12 cellular contexts compared by ENCODE assay signal in the genomic region with DNA sequence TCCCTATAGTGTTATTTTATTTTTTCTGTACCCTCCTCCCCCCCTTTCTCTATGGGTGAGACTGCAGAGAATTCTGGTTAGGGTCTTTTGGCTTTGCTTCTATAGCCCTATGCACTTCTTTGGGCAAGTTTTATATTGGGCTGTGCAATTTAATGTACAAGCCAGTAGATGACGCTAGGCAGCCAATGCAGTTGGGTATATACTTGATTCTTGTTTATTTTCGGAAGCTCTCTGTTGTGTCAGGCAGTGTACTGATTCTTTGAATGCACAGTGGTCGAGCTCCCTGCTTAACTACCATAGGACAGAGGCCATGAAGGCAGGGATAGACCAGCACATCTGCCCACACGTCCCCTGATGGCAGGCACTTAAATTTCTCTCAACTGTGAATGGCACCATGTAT. TPM values are rescaled to one million over a fixed set of nuclear protein-coding genes. Genes with fewer than 3 reads are reported as not detected.
DNase-seq lines count a peak whose midpoint lies in the region; ATAC-seq and TF ChIP-seq lines count a peak whose summit lies in the region.
"Had no signal": no experiment of that assay in that cellular context is flagged by ENCODE, and none has a peak within 500 bp of the region (broad histone marks: within the 10 kb centered on the region; RNA-seq: fewer than 3 reads in every experiment).

No MANE protein-coding gene starts in this region.

- H3K4me3 Mint-ChIP-seq in activated CD8-positive, alpha-beta T cell treated with anti-CD3 and anti-CD28 coated beads for 36 hours = no peak overlapping the region

- no peaks in the 10 kb centered on the region for H3K27me3 ChIP-seq in DOHH2 (ENCODE audit: control insufficient read depth, low read length)
- H3K27me3 ChIP-seq in adrenal gland = no peaks in the 10 kb centered on the region

- H3K9me2 ChIP-seq in DOHH2 (replicated peaks; ENCODE audit: control insufficient read depth, low read length) = no peaks in the 10 kb centered on the region

- H3K4me1 Mint-ChIP-seq in activated CD8-positive, alpha-beta T cell treated with anti-CD3 and anti-CD28 coated beads for 36 hours (ENCODE audit: low read depth) = peaks cover 13% of the 10 kb centered on the region

- CTCF ChIA-PET in HEK293T (lab: Yijun Ruan, JAX) = no interaction called here
- CTCF ChIA-PET in activated CD8-positive, alpha-beta T cell treated with anti-CD3 and anti-CD28 coated beads for 36 hours (lab: Charles Lee) = no interaction called here

- H3K27me3 Mint-ChIP-seq in activated CD8-positive, alpha-beta T cell treated with anti-CD3 and anti-CD28 coated beads for 36 hours = no peaks in the 10 kb centered on the region

- no peak overlapping the region for H3K27ac Mint-ChIP-seq in activated CD8-positive, alpha-beta T cell treated with anti-CD3 and anti-CD28 coated beads for 36 hours
- H3K27ac Mint-ChIP-seq: activated naive CD4-positive, alpha-beta T cell treated with anti-CD3 and anti-CD28 coated beads, Interleukin-2, amount 50 U/mL, for 72 hours had no signal

- no peaks in the 10 kb centered on the region for H4K20me1 ChIP-seq in DOHH2 (ENCODE audit: control insufficient read depth, insufficient read depth, low read depth, low read length)

- peaks cover 39% of the 10 kb centered on the region for H3K4me1 ChIP-seq in DOHH2 (ENCODE audit: control insufficient read depth, low read length)
- no peaks in the 10 kb centered on the region for H3K4me1 ChIP-seq in adrenal gland (replicated peaks in 1 of 2)
- H3K4me1 ChIP-seq: lower lobe of right lung had no signal

- intact Hi-C loops in adrenal gland (cut with DNase I) = no loop called here
- intact Hi-C loops in activated CD8-positive, alpha-beta T cell treated with anti-CD3 and anti-CD28 coated beads for 36 hours (cut with micrococcal nuclease) = no loop called here

- WGBS in adrenal gland, 4 donors = 61 to 69% (median 64%) methylated on average over 4 of the region's 4 CpGs

- H3K79me2 ChIP-seq in DOHH2 (ENCODE audit: control insufficient read depth, low read length) = peaks cover 69% of the 10 kb centered on the region

- H3K27ac ChIP-seq in DOHH2 (ENCODE audit: low read depth, low read length) = no peak overlapping the region
- no peak overlapping the region for H3K27ac ChIP-seq in adrenal gland
- H3K27ac ChIP-seq: lower lobe of right lung had no signal

- H3K36me3 ChIP-seq in DOHH2 (ENCODE audit: control insufficient read depth, low read length) (peaks cover 19% of the 10 kb centered on the region), adrenal gland (replicated peaks in 1 of 2) (no peaks in the 10 kb centered on the region)
- H3K36me3 ChIP-seq: lower lobe of right lung had no signal

- H3K4me3 ChIP-seq in DOHH2 (ENCODE audit: low read length) = no peak overlapping the region
- no peak overlapping the region for H3K4me3 ChIP-seq in adrenal gland
- H3K4me3 ChIP-seq: lower lobe of right lung had no signal

- ATAC-seq in left lobe of liver (peak; percentile 97), HG03095 (IDR thresholded peaks at IDR 0.05; ENCODE audit: unreplicated experiment) (no peak)
- ATAC-seq in activated CD8-positive, alpha-beta T cell treated with anti-CD3 and anti-CD28 coated beads for 36 hours = no peak
- ATAC-seq: activated naive CD4-positive, alpha-beta T cell treated with anti-CD3 and anti-CD28 coated beads, Interleukin-2, amount 50 U/mL, for 72 hours; lower lobe of right lung had no signal

- no peak overlapping the region for H3K4me2 ChIP-seq in DOHH2 (ENCODE audit: low read length)

- DNase-seq in HEK293T (ENCODE audit: extremely low spot score) = peak; percentile 18
- peak in 3 of 7 donors; percentile 6 to 20 (median 8) for DNase-seq in adrenal gland
- DNase-seq in left lobe of liver (ENCODE audit: low spot score) = peak; percentile 47
- no peak for DNase-seq in activated CD8-positive, alpha-beta T cell treated with anti-CD3 and anti-CD28 coated beads for 36 hours
- DNase-seq in NCI-H526 treated with DMSO at 0.1 percent for 48 hours (lab: John Stamatoyannopoulos, UW) = no peak
- no peak for DNase-seq in SKM-1 treated with dmso at 0.1 percent for 144 hours (lab: John Stamatoyannopoulos, UW; ENCODE audit: unreplicated experiment)
- DNase-seq: lower lobe of right lung, NCI-H1048, right cardiac atrium had no signal

- H3F3A ChIP-seq in DOHH2 (ENCODE audit: control insufficient read depth, insufficient read depth) = peaks cover 2% of the 10 kb centered on the region; the same call in 1 of the 2 replicates

- H3K9me3 ChIP-seq in DOHH2 (ENCODE audit: control insufficient read depth, insufficient read depth, low read length) (peaks cover 2% of the 10 kb centered on the region; the same call in 1 of the 2 replicates), adrenal gland (replicated peaks in 1 of 3) (peaks cover 0 to 4% (median 0%) of the 10 kb centered on the region in 3 donors)
- H3K9me3 ChIP-seq: lower lobe of right lung had no signal

- POLR2A ChIA-PET in HEK293T (lab: Yijun Ruan, JAX) = no interaction called here
- POLR2A ChIA-PET in activated CD8-positive, alpha-beta T cell treated with anti-CD3 and anti-CD28 coated beads for 36 hours (lab: Charles Lee) = no interaction called here

- H3K36me3 Mint-ChIP-seq in activated CD8-positive, alpha-beta T cell treated with anti-CD3 and anti-CD28 coated beads for 36 hours (ENCODE audit: low read depth) = peaks cover 10% of the 10 kb centered on the region

- H3K9me3 Mint-ChIP-seq in activated CD8-positive, alpha-beta T cell treated with anti-CD3 and anti-CD28 coated beads for 36 hours = peaks cover 5% of the 10 kb centered on the region

- no peak for TF ChIP-seq POLR2A in adrenal gland (IDR thresholded peaks at IDR 0.05)

- TF ChIP-seq CTCF in DOHH2 (IDR thresholded peaks at IDR 0.05; ENCODE audit: low read depth, low read length, poor library complexity, severe bottlenecking) (peak; percentile 45), adrenal gland (IDR thresholded peaks at IDR 0.05) (peak in 5 of 6 experiments; percentile 14 to 41 (median 33))
- TF ChIP-seq CTCF in activated CD8-positive, alpha-beta T cell treated with anti-CD3 and anti-CD28 coated beads for 36 hours (IDR thresholded peaks at IDR 0.05) = no peak

TF ChIP-seq in HEK293T, 16 proteins besides CTCF, POLR2A, EP300 and RAD21:
- TF ChIP-seq HDGF (IDR thresholded peaks at IDR 0.05; ENCODE audit: borderline replicate concordance) = no peak
- no peak for TF ChIP-seq TARDBP (IDR thresholded peaks at IDR 0.05)
- no peak for TF ChIP-seq BHLHE40 (IDR thresholded peaks at IDR 0.05; ENCODE audit: borderline replicate concordance)
- TF ChIP-seq, protein P1, sequence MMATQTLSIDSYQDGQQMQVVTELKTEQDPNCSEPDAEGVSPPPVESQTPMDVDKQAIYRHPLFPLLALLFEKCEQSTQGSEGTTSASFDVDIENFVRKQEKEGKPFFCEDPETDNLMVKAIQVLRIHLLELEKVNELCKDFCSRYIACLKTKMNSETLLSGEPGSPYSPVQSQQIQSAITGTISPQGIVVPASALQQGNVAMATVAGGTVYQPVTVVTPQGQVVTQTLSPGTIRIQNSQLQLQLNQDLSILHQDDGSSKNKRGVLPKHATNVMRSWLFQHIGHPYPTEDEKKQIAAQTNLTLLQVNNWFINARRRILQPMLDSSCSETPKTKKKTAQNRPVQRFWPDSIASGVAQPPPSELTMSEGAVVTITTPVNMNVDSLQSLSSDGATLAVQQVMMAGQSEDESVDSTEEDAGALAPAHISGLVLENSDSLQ (IDR thresholded peaks at IDR 0.05) = no peak
- TF ChIP-seq CTBP1 (IDR thresholded peaks at IDR 0.05; ENCODE audit: borderline replicate concordance) = no peak
- TF ChIP-seq ELF4 (IDR thresholded peaks at IDR 0.05) = no peak
- no peak for TF ChIP-seq SUZ12 (IDR thresholded peaks at IDR 0.05)
- TF ChIP-seq FOXA1 (IDR thresholded peaks at IDR 0.05) = no peak
- no peak for TF ChIP-seq FOXK2 (IDR thresholded peaks at IDR 0.05)
- no peak for TF ChIP-seq NFRKB (IDR thresholded peaks at IDR 0.05)
- TF ChIP-seq ZNF384 (IDR thresholded peaks at IDR 0.05) = no peak
- no peak for TF ChIP-seq FOXM1 (IDR thresholded peaks at IDR 0.05; ENCODE audit: borderline replicate concordance)
- TF ChIP-seq L3MBTL2 (conservative IDR thresholded peaks at IDR 0.05) = no peak
- TF ChIP-seq ARNT (IDR thresholded peaks at IDR 0.05) = no peak
- no peak for TF ChIP-seq LEF1 (IDR thresholded peaks at IDR 0.05; ENCODE audit: borderline replicate concordance)
- no peak for TF ChIP-seq SP1 (IDR thresholded peaks at IDR 0.05)

RNA-seq across cellular contexts. Expression of a gene that starts 34.1 kb away (rescaled TPM):
- total RNA-seq in adrenal gland (1 to 10 TPM in 2 of 8 donors, under 1 TPM in 4, not detected in 2; 0.42 to 2.8 (median 0.79) TPM), left lobe of liver (1.0 TPM)
- under 1 TPM in 1 of 3 donors, not detected in 2; 0.24 TPM for polyA plus RNA-seq in adrenal gland
- total RNA-seq in activated CD8-positive, alpha-beta T cell treated with anti-CD3 and anti-CD28 coated beads for 36 hours = under 1 TPM; 0.58 to 0.97 TPM

Comparison
In these comparisons a context has a peak if more than half of its experiments do, and no peak if none do; other contexts are left out.
1. DNase-seq: peak in HEK293T (single experiment) and left lobe of liver (single experiment); none in activated CD8-positive, alpha-beta T cell treated with anti-CD3 and anti-CD28 coated beads for 36 hours (single experiment), NCI-H526 treated with DMSO at 0.1 percent for 48 hours (single experiment) and SKM-1 treated with dmso at 0.1 percent for 144 hours (single experiment).